ENCODE assay signal across 10 cellular contexts in the genomic region with DNA sequence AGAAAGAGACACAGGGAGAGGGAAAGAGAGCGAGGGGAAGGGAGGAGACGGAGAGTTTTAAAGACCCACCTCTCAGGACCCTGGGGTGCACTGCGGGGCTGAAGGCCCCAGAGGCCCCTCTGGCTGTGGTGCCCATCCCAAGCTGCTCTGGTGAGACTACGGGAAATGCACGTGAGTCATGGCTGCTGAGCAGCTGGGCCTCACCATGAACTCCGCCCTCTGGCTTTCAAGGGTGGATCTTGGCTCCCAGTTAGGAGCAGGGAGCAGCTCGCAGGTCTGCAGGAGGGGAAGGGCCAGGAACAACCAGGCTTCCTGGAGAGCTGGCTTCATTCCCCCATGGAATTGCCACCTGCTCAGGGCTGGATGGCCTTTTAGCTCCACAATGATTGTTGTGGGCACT. TPM values are rescaled to one million over a fixed set of nuclear protein-coding genes. Genes with fewer than 3 reads are reported as not detected.
DNase-seq lines count a peak whose midpoint lies in the region.
"Had no signal": no experiment of that assay in that cellular context is flagged by ENCODE, and none has a peak within 500 bp of the region (broad histone marks: within the 10 kb centered on the region; RNA-seq: fewer than 3 reads in every experiment).

No MANE protein-coding gene starts in this region.

- DNase-seq in DMS53 (lab: John Stamatoyannopoulos, UW) (peak; percentile 96), HuH-7.5 (ENCODE audit: low spot score) (peak; percentile 46), RPMI7951 (ENCODE audit: low read depth) (peak; percentile 23), iris pigment epithelial cell (ENCODE audit: low read depth) (peak; percentile 14), GM19240 (ENCODE audit: insufficient read length, low spot score) (no peak), anterior cingulate cortex (lab: John Stamatoyannopoulos, UW) (no peak)
- no peak for DNase-seq in stimulated activated CD4-positive, alpha-beta T cell treated with anti-CD3 and anti-CD28 coated beads, Interleukin-12 subunit alpha, Interleukin-12 subunit beta, amount 100 ng/mL, for 4 hours
- DNase-seq in stimulated activated CD4-positive, alpha-beta T cell treated with anti-CD3 and anti-CD28 coated beads, Interleukin-2, amount 100 ng/mL, for 48 hours = no peak
- DNase-seq: Right ventricle myocardium superior had no signal

RNA-seq across cellular contexts. Expression of gene SLC6A3, which starts 7.8 kb away (rescaled TPM):
- not detected in 2 replicates for total RNA-seq in RPMI7951 (2014; rRNA removed; shearing (Covaris generic))
- total RNA-seq: glomerular endothelial cell, Right ventricle myocardium superior had no signal

Comparison
In these comparisons a context has a peak if more than half of its experiments do, and no peak if none do; other contexts are left out.
1. DNase-seq: peak in DMS53 (single experiment), HuH-7.5 (single experiment), RPMI7951 (single experiment) and iris pigment epithelial cell (single experiment); none in stimulated activated CD4-positive, alpha-beta T cell treated with anti-CD3 and anti-CD28 coated beads, Interleukin-12 subunit alpha, Interleukin-12 subunit beta, amount 100 ng/mL, for 4 hours (single experiment), GM19240 (single experiment), stimulated activated CD4-positive, alpha-beta T cell treated with anti-CD3 and anti-CD28 coated beads, Interleukin-2, amount 100 ng/mL, for 48 hours (0 of 2) and anterior cingulate cortex (0 of 58).